ENCODE assay signal across 17 cellular contexts in the genomic region with DNA sequence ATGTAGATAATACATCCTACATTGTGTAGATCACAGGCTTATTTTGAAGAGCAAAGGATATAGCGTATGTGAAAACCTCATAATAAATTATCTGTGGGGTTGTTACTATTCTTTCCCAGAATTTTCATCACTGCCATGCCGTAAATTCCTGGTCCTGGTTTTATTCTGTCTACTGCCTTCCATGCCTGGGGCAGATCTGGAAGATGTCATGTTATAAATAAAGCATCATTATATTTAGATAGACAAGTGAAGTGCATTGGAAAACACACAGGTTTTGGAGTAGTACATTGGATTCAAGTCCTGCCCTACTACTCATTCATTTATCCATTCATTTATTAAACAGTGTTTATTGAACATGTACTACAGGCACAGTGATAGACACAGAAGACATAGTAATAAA. TPM values are rescaled to one million over a fixed set of nuclear protein-coding genes. Genes with fewer than 3 reads are reported as not detected.
"Had no signal": no experiment of that assay in that cellular context is flagged by ENCODE, and none has a peak within 500 bp of the region (broad histone marks: within the 10 kb centered on the region; RNA-seq: fewer than 3 reads in every experiment).

No MANE protein-coding gene starts in this region.

- H3K9me3 Mint-ChIP-seq: nephron progenitor cell; stimulated activated memory B cell treated with anti-CD40 and anti-IgM and Interleukin-4, amounts not matched to agents 10 μg/mL and 1 μg/mL and 100 μg/mL, for 72 hours; stimulated activated naive CD8-positive, alpha-beta T cell treated with anti-CD3 and anti-CD28 coated beads, Interleukin-15, Interleukin-2, amounts not matched to agents 100 ng/mL and 50 ng/mL, for 24 hours had no signal

- H3K27ac Mint-ChIP-seq: immature natural killer cell; naive B cell; nephron progenitor cell; stimulated activated memory B cell treated with anti-CD40 and anti-IgM and Interleukin-4, amounts not matched to agents 10 μg/mL and 1 μg/mL and 100 μg/mL, for 72 hours; stimulated activated naive CD8-positive, alpha-beta T cell treated with anti-CD3 and anti-CD28 coated beads, Interleukin-15, Interleukin-2, amounts not matched to agents 100 ng/mL and 50 ng/mL, for 24 hours had no signal

- H3K36me3 ChIP-seq: prostate gland, sigmoid colon, thoracic aorta had no signal

- H3K79me2 ChIP-seq: parathyroid adenoma had no signal

- H2AFZ ChIP-seq: parathyroid adenoma had no signal

- H3K4me3 Mint-ChIP-seq: immature natural killer cell; naive B cell; nephron progenitor cell; stimulated activated memory B cell treated with anti-CD40 and anti-IgM and Interleukin-4, amounts not matched to agents 10 μg/mL and 1 μg/mL and 100 μg/mL, for 72 hours; stimulated activated naive CD8-positive, alpha-beta T cell treated with anti-CD3 and anti-CD28 coated beads, Interleukin-15, Interleukin-2, amounts not matched to agents 100 ng/mL and 50 ng/mL, for 24 hours had no signal

- H3K9ac ChIP-seq: parathyroid adenoma had no signal

- H3K27ac ChIP-seq: parathyroid adenoma had no signal

- H3K4me3 ChIP-seq: prostate gland, sigmoid colon, thoracic aorta had no signal

- ATAC-seq: esophagus mucosa; stimulated activated memory B cell treated with anti-CD40 and anti-IgM and Interleukin-4, amounts not matched to agents 10 μg/mL and 1 μg/mL and 100 μg/mL, for 72 hours had no signal

- H3K4me1 ChIP-seq: parathyroid adenoma had no signal

- DNase-seq: effector memory CD4-positive, alpha-beta T cell; immature natural killer cell; mesendoderm; naive B cell; nephron progenitor cell; retina; sigmoid colon; stimulated activated CD4-positive, alpha-beta T cell treated with anti-CD3 and anti-CD28 coated beads, Interleukin-4, amount 100 ng/mL, for 1 hour; trophoblast cell had no signal

- H3K9me3 ChIP-seq: prostate gland, sigmoid colon, thoracic aorta had no signal

- H3K36me3 Mint-ChIP-seq: naive B cell; stimulated activated memory B cell treated with anti-CD40 and anti-IgM and Interleukin-4, amounts not matched to agents 10 μg/mL and 1 μg/mL and 100 μg/mL, for 72 hours had no signal

- H3K27me3 ChIP-seq: sigmoid colon had no signal

RNA-seq across cellular contexts. Expression of a gene that starts 2.2 kb away (rescaled TPM):
- total RNA-seq: frontal cortex, lung microvascular endothelial cell had no signal
- polyA plus RNA-seq: immature natural killer cell had no signal

RNA-seq across cellular contexts. Expression of a gene that starts 8.4 kb away (rescaled TPM):
- total RNA-seq: lung microvascular endothelial cell had no signal
- polyA plus RNA-seq: immature natural killer cell had no signal

RNA-seq across cellular contexts. Expression of a gene that starts 9.3 kb away (rescaled TPM):
- polyA plus RNA-seq: immature natural killer cell had no signal

RNA-seq across cellular contexts. Expression of a gene that starts 16.2 kb away (rescaled TPM):
- polyA plus RNA-seq: immature natural killer cell had no signal
